In the genomic region with DNA sequence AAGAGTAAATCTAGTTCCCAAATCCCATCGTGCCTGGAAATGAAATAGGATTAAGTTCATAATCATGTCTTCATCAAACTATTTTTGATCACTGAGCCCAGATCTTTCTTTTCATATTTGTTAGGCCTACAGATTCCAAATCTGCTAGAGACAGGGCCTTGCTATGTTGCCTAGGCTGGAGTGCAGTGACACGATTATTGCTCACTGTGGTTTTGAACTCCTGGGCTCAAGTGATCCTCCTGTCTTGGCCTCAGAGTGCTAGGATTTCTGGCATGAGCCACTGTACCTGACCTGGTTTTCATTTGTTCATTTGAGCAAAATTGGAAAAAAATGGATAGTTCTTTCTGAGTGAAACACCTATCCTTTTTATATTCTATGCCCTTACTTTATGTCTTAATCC, we compare ENCODE assay signal across 19 cellular contexts. TPM values are rescaled to one million over a fixed set of nuclear protein-coding genes. Genes with fewer than 3 reads are reported as not detected.
A peak's percentile ranks its signal among the peaks of the same experiment; 100 is the strongest.
DNase-seq lines count a peak whose midpoint lies in the region; ATAC-seq and TF ChIP-seq lines count a peak whose summit lies in the region.
"Had no signal": no experiment of that assay in that cellular context is flagged by ENCODE, and none has a peak within 500 bp of the region (broad histone marks: within the 10 kb centered on the region; RNA-seq: fewer than 3 reads in every experiment).

No MANE protein-coding gene starts in this region.

- no peak for DNase-seq in activated CD4-positive, alpha-beta T cell treated with anti-CD3 and anti-CD28 coated beads, Interleukin-2, amount 10 ng/mL, durations not matched to agents 7 days and 5 days
- DNase-seq in activated CD4-positive, alpha-beta T cell treated with anti-CD3 and anti-CD28 coated beads for 4 hours: no peak
- peak; percentile 43 for DNase-seq in ELR (ENCODE audit: low read depth)
- DNase-seq in activated CD8-positive, alpha-beta T cell treated with anti-CD3 and anti-CD28 coated beads, Interleukin-2, amount 10 ng/mL, durations not matched to agents 7 days and 5 days: peak; percentile 18
- no peak for DNase-seq in foreskin keratinocyte
- DNase-seq in stimulated activated CD4-positive, alpha-beta T cell treated with anti-CD3 and anti-CD28 coated beads, Interleukin-4, amount 100 ng/mL, for 1 hour: no peak
- DNase-seq in stimulated activated CD4-positive, alpha-beta T cell treated with anti-CD3 and anti-CD28 coated beads, Interleukin-2, amount 100 ng/mL, for 24 hours: no peak
- DNase-seq in HEK293T (ENCODE audit: extremely low spot score): no peak
- DNase-seq: activated CD4-positive, alpha-beta T cell treated with anti-CD3 and anti-CD28 coated beads for 1 hour; GF-D8; islet precursor cell; NCI-H1417; NCI-H510A; NK-92 treated with Interleukin-12 subunit alpha and Interleukin-12 subunit beta, amount 100 ng/mL, for 24 hours; T-helper 9 cell had no signal

- TF ChIP-seq CTCF in foreskin keratinocyte (conservative IDR thresholded peaks at IDR 0.05): no peak

- H3K27me3 ChIP-seq in foreskin keratinocyte: no peaks in the 10 kb centered on the region
- H3K27me3 ChIP-seq: cardiac muscle cell, right atrium auricular region had no signal

- POLR2A ChIA-PET in activated CD4-positive, alpha-beta T cell treated with anti-CD3 and anti-CD28 coated beads, Interleukin-2, amount 10 ng/mL, durations not matched to agents 7 days and 5 days (lab: Charles Lee): interaction anchor here (0.8 kb wide), 1 partner anchor 27 kb away, joined by 5 read pairs; no protein-coding TSS in a partner anchor
- POLR2A ChIA-PET in activated CD8-positive, alpha-beta T cell treated with anti-CD3 and anti-CD28 coated beads, Interleukin-2, amount 10 ng/mL, durations not matched to agents 7 days and 5 days (lab: Charles Lee): interaction anchor here (4.1 kb wide), 1 partner anchor 28 kb away, joined by 39 read pairs; a partner anchor contains a TSS
- POLR2A ChIA-PET in HEK293T (lab: Yijun Ruan, JAX): no interaction called here

- CTCF ChIA-PET in activated CD4-positive, alpha-beta T cell treated with anti-CD3 and anti-CD28 coated beads, Interleukin-2, amount 10 ng/mL, durations not matched to agents 7 days and 5 days (lab: Charles Lee): interaction anchor here (0.9 to 2.0 kb wide), 4 partner anchors 28 to 157 kb away, joined by 3 to 9 read pairs (median 5); a partner anchor contains a TSS
- CTCF ChIA-PET in activated CD8-positive, alpha-beta T cell treated with anti-CD3 and anti-CD28 coated beads, Interleukin-2, amount 10 ng/mL, durations not matched to agents 7 days and 5 days (lab: Charles Lee): interaction anchor here (1.7 to 2.6 kb wide), 5 partner anchors 21 to 130 kb away, joined by 8 to 38 read pairs (median 27); a partner anchor contains a TSS
- CTCF ChIA-PET in HEK293T (lab: Yijun Ruan, JAX): no interaction called here

- peaks cover 8% of the 10 kb centered on the region for H3K9me3 Mint-ChIP-seq in activated CD4-positive, alpha-beta T cell treated with anti-CD3 and anti-CD28 coated beads, Interleukin-2, amount 10 ng/mL, durations not matched to agents 7 days and 5 days
- H3K9me3 Mint-ChIP-seq in activated CD8-positive, alpha-beta T cell treated with anti-CD3 and anti-CD28 coated beads, Interleukin-2, amount 10 ng/mL, durations not matched to agents 7 days and 5 days (ENCODE audit: insufficient read depth): no peaks in the 10 kb centered on the region

- no peak for ATAC-seq in activated CD8-positive, alpha-beta T cell treated with anti-CD3 and anti-CD28 coated beads, Interleukin-2, amount 10 ng/mL, durations not matched to agents 7 days and 5 days
- ATAC-seq in foreskin keratinocyte: peak; percentile 58
- ATAC-seq: A549 had no signal

- no peak overlapping the region for H3K4me3 Mint-ChIP-seq in activated CD4-positive, alpha-beta T cell treated with anti-CD3 and anti-CD28 coated beads, Interleukin-2, amount 10 ng/mL, durations not matched to agents 7 days and 5 days
- H3K4me3 Mint-ChIP-seq in activated CD8-positive, alpha-beta T cell treated with anti-CD3 and anti-CD28 coated beads, Interleukin-2, amount 10 ng/mL, durations not matched to agents 7 days and 5 days: no peak overlapping the region

- peaks cover 17% of the 10 kb centered on the region for H3K36me3 Mint-ChIP-seq in activated CD4-positive, alpha-beta T cell treated with anti-CD3 and anti-CD28 coated beads, Interleukin-2, amount 10 ng/mL, durations not matched to agents 7 days and 5 days (ENCODE audit: low read depth)
- peaks cover 3% of the 10 kb centered on the region for H3K36me3 Mint-ChIP-seq in activated CD8-positive, alpha-beta T cell treated with anti-CD3 and anti-CD28 coated beads, Interleukin-2, amount 10 ng/mL, durations not matched to agents 7 days and 5 days (ENCODE audit: low read depth)

- no peaks in the 10 kb centered on the region for H3K27me3 Mint-ChIP-seq in activated CD4-positive, alpha-beta T cell treated with anti-CD3 and anti-CD28 coated beads, Interleukin-2, amount 10 ng/mL, durations not matched to agents 7 days and 5 days
- no peaks in the 10 kb centered on the region for H3K27me3 Mint-ChIP-seq in activated CD8-positive, alpha-beta T cell treated with anti-CD3 and anti-CD28 coated beads, Interleukin-2, amount 10 ng/mL, durations not matched to agents 7 days and 5 days (ENCODE audit: low read depth)

- H3K27ac ChIP-seq in foreskin keratinocyte: no peak overlapping the region
- H3K27ac ChIP-seq: A549, cardiac muscle cell, right atrium auricular region, SJSA1 had no signal

- peaks cover 6% of the 10 kb centered on the region for H3K4me1 ChIP-seq in foreskin keratinocyte
- H3K4me1 ChIP-seq: right atrium auricular region, SJSA1 had no signal

- peaks cover 65% of the 10 kb centered on the region for H3K4me1 Mint-ChIP-seq in activated CD4-positive, alpha-beta T cell treated with anti-CD3 and anti-CD28 coated beads, Interleukin-2, amount 10 ng/mL, durations not matched to agents 7 days and 5 days
- peaks cover 58% of the 10 kb centered on the region for H3K4me1 Mint-ChIP-seq in activated CD8-positive, alpha-beta T cell treated with anti-CD3 and anti-CD28 coated beads, Interleukin-2, amount 10 ng/mL, durations not matched to agents 7 days and 5 days (ENCODE audit: low read depth)

- H3K27ac Mint-ChIP-seq in activated CD4-positive, alpha-beta T cell treated with anti-CD3 and anti-CD28 coated beads, Interleukin-2, amount 10 ng/mL, durations not matched to agents 7 days and 5 days: peak overlapping the region; percentile 76
- H3K27ac Mint-ChIP-seq in activated CD8-positive, alpha-beta T cell treated with anti-CD3 and anti-CD28 coated beads, Interleukin-2, amount 10 ng/mL, durations not matched to agents 7 days and 5 days: no peak overlapping the region

TF ChIP-seq in HEK293T, 16 proteins besides CTCF, POLR2A, EP300 and RAD21:
- TF ChIP-seq ELF4 (IDR thresholded peaks at IDR 0.05) (no peak), SP1 (IDR thresholded peaks at IDR 0.05) (no peak)
TF ChIP-seq in HEK293T: peak in this region for 0.

RNA-seq across cellular contexts. Expression of a gene that starts 28.0 kb away (rescaled TPM):
- total RNA-seq in activated CD4-positive, alpha-beta T cell treated with anti-CD3 and anti-CD28 coated beads, Interleukin-2, amount 10 ng/mL, durations not matched to agents 7 days and 5 days: 10 to 100 TPM; 17.7 to 19.1 TPM
- total RNA-seq in activated CD8-positive, alpha-beta T cell treated with anti-CD3 and anti-CD28 coated beads, Interleukin-2, amount 10 ng/mL, durations not matched to agents 7 days and 5 days: 10 to 100 TPM; 13.1 to 14.4 TPM
- total RNA-seq in foreskin keratinocyte: 9.9 and 12.3 TPM in 2 replicates
- 6.1 and 8.3 TPM in 2 replicates for polyA plus RNA-seq in foreskin keratinocyte

Comparison
In these comparisons a context has a peak if more than half of its experiments do, and no peak if none do; other contexts are left out.
1. DNase-seq: peak in ELR (single experiment) and activated CD8-positive, alpha-beta T cell treated with anti-CD3 and anti-CD28 coated beads, Interleukin-2, amount 10 ng/mL, durations not matched to agents 7 days and 5 days (single experiment); none in activated CD4-positive, alpha-beta T cell treated with anti-CD3 and anti-CD28 coated beads, Interleukin-2, amount 10 ng/mL, durations not matched to agents 7 days and 5 days (single experiment), activated CD4-positive, alpha-beta T cell treated with anti-CD3 and anti-CD28 coated beads for 4 hours (0 of 2), foreskin keratinocyte (0 of 2), stimulated activated CD4-positive, alpha-beta T cell treated with anti-CD3 and anti-CD28 coated beads, Interleukin-4, amount 100 ng/mL, for 1 hour (single experiment), stimulated activated CD4-positive, alpha-beta T cell treated with anti-CD3 and anti-CD28 coated beads, Interleukin-2, amount 100 ng/mL, for 24 hours (0 of 2) and HEK293T (single experiment).